Comparison of ENCODE assay signal across 13 cellular contexts in genomic region chr12:30927210-30927576, GRCh38. TPM values are rescaled to one million over a fixed set of nuclear protein-coding genes. Genes with fewer than 3 reads are reported as not detected.
DNase-seq lines count a peak whose midpoint lies in the region; ATAC-seq and TF ChIP-seq lines count a peak whose summit lies in the region.
"Had no signal": no experiment of that assay in that cellular context is flagged by ENCODE, and none has a peak within 500 bp of the region (broad histone marks: within the 10 kb centered on the region; RNA-seq: fewer than 3 reads in every experiment).

No MANE protein-coding gene starts in this region.

- H3K4me1 ChIP-seq in A673 (ENCODE audit: insufficient read depth, low read length, poor library complexity, severe bottlenecking): peaks cover 23% of the 10 kb centered on the region

- H3K27me3 ChIP-seq in A673 (replicated peaks; ENCODE audit: insufficient read depth, low read depth, low read length, poor library complexity): no peaks in the 10 kb centered on the region
- H3K27me3 ChIP-seq: MG63 had no signal

- peaks cover 31% of the 10 kb centered on the region for H3K27me3 Mint-ChIP-seq in HFFc6 (ENCODE audit: insufficient read depth)
- peaks cover 3% of the 10 kb centered on the region for H3K27me3 Mint-ChIP-seq in chondrocyte (ENCODE audit: low read depth)
- peaks cover 14% of the 10 kb centered on the region for H3K27me3 Mint-ChIP-seq in nephron (ENCODE audit: low read depth)

- H3K27ac Mint-ChIP-seq in HFFc6 (no peak overlapping the region), chondrocyte (ENCODE audit: unreplicated experiment) (no peak overlapping the region), nephron (peak overlapping the region; percentile 11 to 48 (median 13))
- H3K27ac Mint-ChIP-seq: activated CD8-positive, alpha-beta T cell treated with anti-CD3 and anti-CD28 coated beads for 36 hours had no signal

- no TSS peak for BruUV-seq in A673 (replicated peaks; lab: Mats Ljungman, UMichigan)

- CTCF ChIA-PET in A673 (lab: Charles Lee): interaction anchor here (0.6 kb wide), 1 partner anchor 1745 kb away, joined by 4 read pairs; no protein-coding TSS in a partner anchor

- H3K27ac ChIP-seq in A673 (ENCODE audit: low read depth, low read length, poor library complexity, severe bottlenecking): peak overlapping the region; percentile 79
- H3K27ac ChIP-seq: neutrophil had no signal

- peak overlapping the region; percentile 61 for H3K4me3 ChIP-seq in A673 (ENCODE audit: low read depth, low read length, poor library complexity, severe bottlenecking)

- H3K4me1 Mint-ChIP-seq in HFFc6 (ENCODE audit: low read depth): no peaks in the 10 kb centered on the region
- H3K4me1 Mint-ChIP-seq in chondrocyte (ENCODE audit: low read depth): peaks cover 3% of the 10 kb centered on the region
- H3K4me1 Mint-ChIP-seq in nephron: peaks cover 38% of the 10 kb centered on the region

- H3K36me3 Mint-ChIP-seq in HFFc6 (ENCODE audit: low read depth): no peaks in the 10 kb centered on the region
- H3K36me3 Mint-ChIP-seq in chondrocyte (ENCODE audit: low read depth): no peaks in the 10 kb centered on the region
- H3K36me3 Mint-ChIP-seq in nephron (ENCODE audit: low read depth): no peaks in the 10 kb centered on the region

- TF ChIP-seq CTCF in A673 (conservative IDR thresholded peaks at IDR 0.05; ENCODE audit: low read depth, low read length): no peak
- TF ChIP-seq CTCF in HFFc6 (IDR thresholded peaks at IDR 0.05): no peak
- no peak for TF ChIP-seq CTCF in chondrocyte (IDR thresholded peaks at IDR 0.05)
- no peak for TF ChIP-seq CTCF in nephron (IDR thresholded peaks at IDR 0.05; ENCODE audit: unreplicated experiment in 3 of 3)

- no peak for DNase-seq in A673 (ENCODE audit: low spot score)
- DNase-seq in HFFc6: no peak
- no peak for DNase-seq in chondrocyte (ENCODE audit: low spot score)
- DNase-seq in activated gamma-delta T cell treated with Interleukin-2 at 50 U/mL for 16 hours: no peak
- no peak for DNase-seq in NCI-H146 treated with DMSO at 0.1 percent for 48 hours (lab: John Stamatoyannopoulos, UW; ENCODE audit: unreplicated experiment)
- DNase-seq in activated naive CD4-positive, alpha-beta T cell treated with anti-CD3 and anti-CD28 coated beads, Interleukin-2, amount 50 U/mL, for 16 hours: no peak
- DNase-seq: activated CD8-positive, alpha-beta T cell treated with anti-CD3 and anti-CD28 coated beads for 36 hours; Right ventricle myocardium superior had no signal

- H3K4me3 Mint-ChIP-seq in HFFc6 (peak overlapping the region; percentile 37; the same call in 1 of the 2 replicates), chondrocyte (ENCODE audit: unreplicated experiment) (peak overlapping the region; percentile 50), nephron (peak overlapping the region; percentile 80 to 84 (median 82))
- H3K4me3 Mint-ChIP-seq: activated CD8-positive, alpha-beta T cell treated with anti-CD3 and anti-CD28 coated beads for 36 hours had no signal

- POLR2A ChIA-PET in A673 (lab: Charles Lee; ENCODE audit: low non-redundant PET): no interaction called here

- H3K9me3 Mint-ChIP-seq in HFFc6 (no peaks in the 10 kb centered on the region), chondrocyte (ENCODE audit: low read depth) (no peaks in the 10 kb centered on the region), nephron (no peaks in the 10 kb centered on the region)
- H3K9me3 Mint-ChIP-seq: activated CD8-positive, alpha-beta T cell treated with anti-CD3 and anti-CD28 coated beads for 36 hours had no signal

- H3K36me3 ChIP-seq in A673 (ENCODE audit: insufficient read depth, low read length, poor library complexity, severe bottlenecking): no peaks in the 10 kb centered on the region
- H3K36me3 ChIP-seq: MG63, neutrophil had no signal

- ATAC-seq in HG02763 (IDR thresholded peaks at IDR 0.05; ENCODE audit: unreplicated experiment): no peak

- H3K9me3 ChIP-seq in A673 (ENCODE audit: low read depth, low read length, poor library complexity, severe bottlenecking): no peaks in the 10 kb centered on the region
- H3K9me3 ChIP-seq: MG63, neutrophil had no signal

- intact Hi-C loops in A673 (cut with micrococcal nuclease; ENCODE audit: unreplicated experiment): no loop called here

RNA-seq across cellular contexts. Expression of gene TSPAN11, which starts 0.6 kb away (rescaled TPM):
- total RNA-seq in A673 (2021) (20.9 and 28.0 TPM in 2 replicates), chondrocyte (0.87 to 1.9 TPM (median 0.95 TPM) in 3 replicates)
- total RNA-seq in HFFc6 (2021; fragmentation: NEBNext Ultra II Directional; extraction: Animal tissue kit (Norgen Biotek cat#: 25700)): under 1 TPM in 2 of 6 experiments, not detected in 4; 0.17 to 0.18 TPM
- total RNA-seq: activated CD8-positive, alpha-beta T cell treated with anti-CD3 and anti-CD28 coated beads for 36 hours; bronchial epithelial cell had no signal

Comparison
In these comparisons a context has a peak if more than half of its experiments do, and no peak if none do; other contexts are left out.
1. H3K27ac Mint-ChIP-seq: peak in nephron (3 of 3); none in HFFc6 (single experiment) and chondrocyte (single experiment).
2. Peak in every context shown above with its lines, with median percentiles within 50 percentile points of each other: H3K4me3 Mint-ChIP-seq.